Comparison of ENCODE assay signal across 2 cellular contexts in the genomic region with DNA sequence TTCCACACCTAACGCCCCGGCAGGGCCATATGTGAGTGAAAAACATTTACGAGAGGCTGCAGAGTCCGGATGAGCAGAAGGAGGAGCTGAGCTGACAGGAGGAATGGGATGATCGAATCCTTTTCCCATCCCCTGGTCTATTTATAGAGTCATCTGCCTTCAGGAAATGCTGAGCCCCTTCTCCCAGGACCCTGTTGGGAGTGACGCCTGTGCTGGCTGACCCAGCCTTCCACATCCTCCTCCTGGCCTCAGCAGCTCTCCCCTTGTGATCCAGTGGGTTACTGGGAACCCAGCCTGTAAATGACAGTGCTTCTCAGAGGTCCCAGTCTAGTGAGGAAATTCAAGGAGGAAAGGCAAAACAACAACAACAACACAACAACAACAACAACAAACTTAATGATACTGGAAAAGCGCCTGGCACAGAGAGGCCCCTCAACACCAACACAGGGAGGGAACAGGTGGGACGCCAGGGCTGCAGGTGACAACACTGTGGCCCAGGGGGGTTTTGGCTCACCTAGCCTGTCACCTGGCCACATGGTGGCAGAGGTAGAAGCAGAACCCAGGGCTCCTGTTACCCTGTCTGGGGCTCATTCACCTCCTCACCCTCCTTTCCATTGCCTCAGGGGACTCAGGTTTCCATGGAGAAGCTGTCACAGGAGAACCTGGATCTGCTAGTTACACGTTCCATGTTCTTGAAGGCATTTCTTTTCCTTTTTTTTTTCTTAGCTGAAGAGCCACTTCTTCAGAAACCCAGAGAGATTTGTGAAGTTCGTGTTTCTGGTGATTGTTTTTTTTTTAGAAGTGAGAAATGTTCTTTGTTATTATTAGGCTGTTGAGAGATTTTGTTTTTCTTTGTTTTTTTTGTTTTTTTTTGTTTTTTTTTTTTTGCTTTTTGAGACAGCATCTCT.
TF ChIP-seq lines count a peak whose summit lies in the region.

No MANE protein-coding gene starts in this region.

TF ChIP-seq in IMR-90, 13 proteins besides CTCF, POLR2A, EP300 and RAD21:
- TF ChIP-seq, protein P1, sequence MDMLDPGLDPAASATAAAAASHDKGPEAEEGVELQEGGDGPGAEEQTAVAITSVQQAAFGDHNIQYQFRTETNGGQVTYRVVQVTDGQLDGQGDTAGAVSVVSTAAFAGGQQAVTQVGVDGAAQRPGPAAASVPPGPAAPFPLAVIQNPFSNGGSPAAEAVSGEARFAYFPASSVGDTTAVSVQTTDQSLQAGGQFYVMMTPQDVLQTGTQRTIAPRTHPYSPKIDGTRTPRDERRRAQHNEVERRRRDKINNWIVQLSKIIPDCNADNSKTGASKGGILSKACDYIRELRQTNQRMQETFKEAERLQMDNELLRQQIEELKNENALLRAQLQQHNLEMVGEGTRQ (IDR thresholded peaks at IDR 0.05; ENCODE audit: low read depth, low read length): no peak
- TF ChIP-seq, protein P2, sequence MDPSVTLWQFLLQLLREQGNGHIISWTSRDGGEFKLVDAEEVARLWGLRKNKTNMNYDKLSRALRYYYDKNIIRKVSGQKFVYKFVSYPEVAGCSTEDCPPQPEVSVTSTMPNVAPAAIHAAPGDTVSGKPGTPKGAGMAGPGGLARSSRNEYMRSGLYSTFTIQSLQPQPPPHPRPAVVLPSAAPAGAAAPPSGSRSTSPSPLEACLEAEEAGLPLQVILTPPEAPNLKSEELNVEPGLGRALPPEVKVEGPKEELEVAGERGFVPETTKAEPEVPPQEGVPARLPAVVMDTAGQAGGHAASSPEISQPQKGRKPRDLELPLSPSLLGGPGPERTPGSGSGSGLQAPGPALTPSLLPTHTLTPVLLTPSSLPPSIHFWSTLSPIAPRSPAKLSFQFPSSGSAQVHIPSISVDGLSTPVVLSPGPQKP (IDR thresholded peaks at IDR 0.05; ENCODE audit: borderline replicate concordance, low read depth, low read length): no peak
- TF ChIP-seq NFE2L2 (IDR thresholded peaks at IDR 0.05; ENCODE audit: low read depth, low read length): no peak

TF ChIP-seq in WTC11, 78 proteins besides CTCF, POLR2A, EP300 and RAD21:
- TF ChIP-seq ZNF232 (CRISPR knock-in tag; IDR thresholded peaks at IDR 0.05): no peak
- no peak for TF ChIP-seq KAT7 (CRISPR knock-in tag; IDR thresholded peaks at IDR 0.05; ENCODE audit: borderline replicate concordance)
- TF ChIP-seq, protein P3, sequence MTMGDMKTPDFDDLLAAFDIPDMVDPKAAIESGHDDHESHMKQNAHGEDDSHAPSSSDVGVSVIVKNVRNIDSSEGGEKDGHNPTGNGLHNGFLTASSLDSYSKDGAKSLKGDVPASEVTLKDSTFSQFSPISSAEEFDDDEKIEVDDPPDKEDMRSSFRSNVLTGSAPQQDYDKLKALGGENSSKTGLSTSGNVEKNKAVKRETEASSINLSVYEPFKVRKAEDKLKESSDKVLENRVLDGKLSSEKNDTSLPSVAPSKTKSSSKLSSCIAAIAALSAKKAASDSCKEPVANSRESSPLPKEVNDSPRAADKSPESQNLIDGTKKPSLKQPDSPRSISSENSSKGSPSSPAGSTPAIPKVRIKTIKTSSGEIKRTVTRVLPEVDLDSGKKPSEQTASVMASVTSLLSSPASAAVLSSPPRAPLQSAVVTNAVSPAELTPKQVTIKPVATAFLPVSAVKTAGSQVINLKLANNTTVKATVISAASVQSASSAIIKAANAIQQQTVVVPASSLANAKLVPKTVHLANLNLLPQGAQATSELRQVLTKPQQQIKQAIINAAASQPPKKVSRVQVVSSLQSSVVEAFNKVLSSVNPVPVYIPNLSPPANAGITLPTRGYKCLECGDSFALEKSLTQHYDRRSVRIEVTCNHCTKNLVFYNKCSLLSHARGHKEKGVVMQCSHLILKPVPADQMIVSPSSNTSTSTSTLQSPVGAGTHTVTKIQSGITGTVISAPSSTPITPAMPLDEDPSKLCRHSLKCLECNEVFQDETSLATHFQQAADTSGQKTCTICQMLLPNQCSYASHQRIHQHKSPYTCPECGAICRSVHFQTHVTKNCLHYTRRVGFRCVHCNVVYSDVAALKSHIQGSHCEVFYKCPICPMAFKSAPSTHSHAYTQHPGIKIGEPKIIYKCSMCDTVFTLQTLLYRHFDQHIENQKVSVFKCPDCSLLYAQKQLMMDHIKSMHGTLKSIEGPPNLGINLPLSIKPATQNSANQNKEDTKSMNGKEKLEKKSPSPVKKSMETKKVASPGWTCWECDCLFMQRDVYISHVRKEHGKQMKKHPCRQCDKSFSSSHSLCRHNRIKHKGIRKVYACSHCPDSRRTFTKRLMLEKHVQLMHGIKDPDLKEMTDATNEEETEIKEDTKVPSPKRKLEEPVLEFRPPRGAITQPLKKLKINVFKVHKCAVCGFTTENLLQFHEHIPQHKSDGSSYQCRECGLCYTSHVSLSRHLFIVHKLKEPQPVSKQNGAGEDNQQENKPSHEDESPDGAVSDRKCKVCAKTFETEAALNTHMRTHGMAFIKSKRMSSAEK (CRISPR knock-in tag; IDR thresholded peaks at IDR 0.05; ENCODE audit: borderline replicate concordance): no peak
- TF ChIP-seq, protein P4, sequence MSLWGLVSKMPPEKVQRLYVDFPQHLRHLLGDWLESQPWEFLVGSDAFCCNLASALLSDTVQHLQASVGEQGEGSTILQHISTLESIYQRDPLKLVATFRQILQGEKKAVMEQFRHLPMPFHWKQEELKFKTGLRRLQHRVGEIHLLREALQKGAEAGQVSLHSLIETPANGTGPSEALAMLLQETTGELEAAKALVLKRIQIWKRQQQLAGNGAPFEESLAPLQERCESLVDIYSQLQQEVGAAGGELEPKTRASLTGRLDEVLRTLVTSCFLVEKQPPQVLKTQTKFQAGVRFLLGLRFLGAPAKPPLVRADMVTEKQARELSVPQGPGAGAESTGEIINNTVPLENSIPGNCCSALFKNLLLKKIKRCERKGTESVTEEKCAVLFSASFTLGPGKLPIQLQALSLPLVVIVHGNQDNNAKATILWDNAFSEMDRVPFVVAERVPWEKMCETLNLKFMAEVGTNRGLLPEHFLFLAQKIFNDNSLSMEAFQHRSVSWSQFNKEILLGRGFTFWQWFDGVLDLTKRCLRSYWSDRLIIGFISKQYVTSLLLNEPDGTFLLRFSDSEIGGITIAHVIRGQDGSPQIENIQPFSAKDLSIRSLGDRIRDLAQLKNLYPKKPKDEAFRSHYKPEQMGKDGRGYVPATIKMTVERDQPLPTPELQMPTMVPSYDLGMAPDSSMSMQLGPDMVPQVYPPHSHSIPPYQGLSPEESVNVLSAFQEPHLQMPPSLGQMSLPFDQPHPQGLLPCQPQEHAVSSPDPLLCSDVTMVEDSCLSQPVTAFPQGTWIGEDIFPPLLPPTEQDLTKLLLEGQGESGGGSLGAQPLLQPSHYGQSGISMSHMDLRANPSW (CRISPR knock-in tag; conservative IDR thresholded peaks at IDR 0.05; ENCODE audit: low read depth): no peak
- no peak for TF ChIP-seq TEAD4 (CRISPR knock-in tag; IDR thresholded peaks at IDR 0.05)
- TF ChIP-seq ZNF671 (CRISPR knock-in tag; IDR thresholded peaks at IDR 0.05): no peak
- TF ChIP-seq ZNF219 (CRISPR knock-in tag; IDR thresholded peaks at IDR 0.05; ENCODE audit: borderline replicate concordance): no peak
- no peak for TF ChIP-seq NFYB (CRISPR knock-in tag; conservative IDR thresholded peaks at IDR 0.05; ENCODE audit: low read depth)
- no peak for TF ChIP-seq ESRRA (CRISPR knock-in tag; IDR thresholded peaks at IDR 0.05; ENCODE audit: borderline replicate concordance)
- TF ChIP-seq, protein P5, sequence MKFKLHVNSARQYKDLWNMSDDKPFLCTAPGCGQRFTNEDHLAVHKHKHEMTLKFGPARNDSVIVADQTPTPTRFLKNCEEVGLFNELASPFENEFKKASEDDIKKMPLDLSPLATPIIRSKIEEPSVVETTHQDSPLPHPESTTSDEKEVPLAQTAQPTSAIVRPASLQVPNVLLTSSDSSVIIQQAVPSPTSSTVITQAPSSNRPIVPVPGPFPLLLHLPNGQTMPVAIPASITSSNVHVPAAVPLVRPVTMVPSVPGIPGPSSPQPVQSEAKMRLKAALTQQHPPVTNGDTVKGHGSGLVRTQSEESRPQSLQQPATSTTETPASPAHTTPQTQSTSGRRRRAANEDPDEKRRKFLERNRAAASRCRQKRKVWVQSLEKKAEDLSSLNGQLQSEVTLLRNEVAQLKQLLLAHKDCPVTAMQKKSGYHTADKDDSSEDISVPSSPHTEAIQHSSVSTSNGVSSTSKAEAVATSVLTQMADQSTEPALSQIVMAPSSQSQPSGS (CRISPR knock-in tag; IDR thresholded peaks at IDR 0.05; ENCODE audit: borderline replicate concordance, low read depth): no peak
- no peak for TF ChIP-seq PRRX2 (CRISPR knock-in tag; IDR thresholded peaks at IDR 0.05)
- no peak for TF ChIP-seq GTF2I (CRISPR knock-in tag; conservative IDR thresholded peaks at IDR 0.05)
TF ChIP-seq in WTC11: peak in this region for 0.
